Comparison of ENCODE assay signal across 10 cellular contexts in genomic region chrX:120115438-120115963, GRCh38. TPM values are rescaled to one million over a fixed set of nuclear protein-coding genes. Genes with fewer than 3 reads are reported as not detected.
"Had no signal": no experiment of that assay in that cellular context is flagged by ENCODE, and none has a peak within 500 bp of the region (broad histone marks: within the 10 kb centered on the region; RNA-seq: fewer than 3 reads in every experiment).

Gene RHOXF1 (minus strand): TSS chrX:120115913. CDS start chrX:120115862, 51 bp downstream.

- H3K9me3 ChIP-seq: HAP-1 had no signal

- H3K4me2 ChIP-seq: GM23338 had no signal

- H3K36me3 ChIP-seq: HAP-1 had no signal

- H2AFZ ChIP-seq: GM23248, GM23338 had no signal

- H3K4me1 ChIP-seq: HAP-1 had no signal

- DNase-seq: GM23248, GOT3, H9, HCEC 1CT, HFFc6 had no signal

- FAIRE-seq: H54 had no signal

- H3K4me3 ChIP-seq: GM23248, GM23338, HAP-1 had no signal

- H3K9ac ChIP-seq: GM23248 had no signal

- H3K27ac ChIP-seq: GM23248 had no signal

- ATAC-seq: GM23338, HCT116 had no signal

RNA-seq across cellular contexts. Expression of gene RHOXF1, which starts in this region (rescaled TPM):
- total RNA-seq: GM23248, H4, H9, HFFc6 had no signal
- polyA plus RNA-seq: GM23248, GM23338 had no signal
